ENCODE assay signal across 20 cellular contexts in genomic region chr13:20148501-20149183, GRCh38. TPM values are rescaled to one million over a fixed set of nuclear protein-coding genes. Genes with fewer than 3 reads are reported as not detected.
A peak's percentile ranks its signal among the peaks of the same experiment; 100 is the strongest.
DNase-seq lines count a peak whose midpoint lies in the region; ATAC-seq and TF ChIP-seq lines count a peak whose summit lies in the region.
"Had no signal": no experiment of that assay in that cellular context is flagged by ENCODE, and none has a peak within 500 bp of the region (broad histone marks: within the 10 kb centered on the region; RNA-seq: fewer than 3 reads in every experiment).

No MANE protein-coding gene starts in this region.

- no peaks in the 10 kb centered on the region for H3K79me1 ChIP-seq in neuronal stem cell (ENCODE audit: low read depth, low read length)

- H4K20me1 ChIP-seq in OCI-LY3 (ENCODE audit: insufficient read depth, low read length), result no peaks in the 10 kb centered on the region

- no peaks in the 10 kb centered on the region for H3K4me1 Mint-ChIP-seq in natural killer cell treated with Interleukin-12 subunit alpha and Interleukin-12 subunit beta and Interleukin-15 and Interleukin-18, amount 100 ng/mL, for 72 hours (ENCODE audit: low read depth in 2 of 2)
- no peaks in the 10 kb centered on the region for H3K4me1 Mint-ChIP-seq in natural killer cell
- H3K4me1 Mint-ChIP-seq in stimulated activated naive B cell treated with anti-CD40 and anti-IgM and Interleukin-4, amounts not matched to agents 10 μg/mL and 1 μg/mL and 100 μg/mL, for 72 hours, result no peaks in the 10 kb centered on the region
- H3K4me1 Mint-ChIP-seq: CD8-positive, alpha-beta memory T cell; IgD-negative memory B cell had no signal

- H3K36me3 Mint-ChIP-seq in natural killer cell treated with Interleukin-12 subunit alpha and Interleukin-12 subunit beta and Interleukin-15 and Interleukin-18, amount 100 ng/mL, for 72 hours, result no peaks in the 10 kb centered on the region
- no peaks in the 10 kb centered on the region for H3K36me3 Mint-ChIP-seq in natural killer cell
- no peaks in the 10 kb centered on the region for H3K36me3 Mint-ChIP-seq in stimulated activated naive B cell treated with anti-CD40 and anti-IgM and Interleukin-4, amounts not matched to agents 10 μg/mL and 1 μg/mL and 100 μg/mL, for 72 hours
- H3K36me3 Mint-ChIP-seq: CD4-positive, CD25-positive, alpha-beta regulatory T cell; IgD-negative memory B cell had no signal

- H2BK12ac ChIP-seq in neuronal stem cell (ENCODE audit: low read length), result no peak overlapping the region

- H2AK5ac ChIP-seq in neuronal stem cell (ENCODE audit: low read depth, low read length), result no peak overlapping the region

- H3K4ac ChIP-seq in neuronal stem cell (ENCODE audit: low read length), result no peak overlapping the region

- intact Hi-C loops in natural killer cell (cut with micrococcal nuclease), result no loop called here

- H3K27ac Mint-ChIP-seq in natural killer cell treated with Interleukin-12 subunit alpha and Interleukin-12 subunit beta and Interleukin-15 and Interleukin-18, amount 100 ng/mL, for 72 hours, result no peak overlapping the region
- no peak overlapping the region for H3K27ac Mint-ChIP-seq in natural killer cell
- H3K27ac Mint-ChIP-seq in stimulated activated naive B cell treated with anti-CD40 and anti-IgM and Interleukin-4, amounts not matched to agents 10 μg/mL and 1 μg/mL and 100 μg/mL, for 72 hours, result no peak overlapping the region
- H3K27ac Mint-ChIP-seq: CD8-positive, alpha-beta memory T cell; HFFc6 had no signal

- no peak overlapping the region for H2BK15ac ChIP-seq in neuronal stem cell (ENCODE audit: low read length)

- H3K27ac ChIP-seq in OCI-LY3 (ENCODE audit: low read length) (no peak overlapping the region), neuronal stem cell (replicated peaks; ENCODE audit: low read length) (no peak overlapping the region)
- H3K27ac ChIP-seq: GM23248 had no signal

- H2AFZ ChIP-seq in OCI-LY3 (ENCODE audit: low read depth, low read length) (no peak overlapping the region), neuronal stem cell (ENCODE audit: low read length) (no peak overlapping the region)
- H2AFZ ChIP-seq: GM23248 had no signal

- WGBS in neuronal stem cell (ENCODE audit: extremely low coverage in 2 of 2, insufficient read length in 2 of 2, insufficient replicate concordance in 1 of 2), 2 donors, result no CpG with 5 or more reads among the region's 16 CpGs

- no peak overlapping the region for H4K8ac ChIP-seq in neuronal stem cell (ENCODE audit: low read depth, low read length)

- no peak overlapping the region for H3K4me3 Mint-ChIP-seq in natural killer cell treated with Interleukin-12 subunit alpha and Interleukin-12 subunit beta and Interleukin-15 and Interleukin-18, amount 100 ng/mL, for 72 hours
- H3K4me3 Mint-ChIP-seq in natural killer cell, result no peak overlapping the region
- no peak overlapping the region for H3K4me3 Mint-ChIP-seq in stimulated activated naive B cell treated with anti-CD40 and anti-IgM and Interleukin-4, amounts not matched to agents 10 μg/mL and 1 μg/mL and 100 μg/mL, for 72 hours
- H3K4me3 Mint-ChIP-seq: CD4-positive, CD25-positive, alpha-beta regulatory T cell; CD8-positive, alpha-beta memory T cell; HFFc6; IgD-negative memory B cell had no signal

- DNase-seq in natural killer cell treated with Interleukin-12 subunit alpha and Interleukin-12 subunit beta and Interleukin-15 and Interleukin-18, amount 100 ng/mL, for 72 hours (ENCODE audit: low spot score), result peak; percentile 40
- DNase-seq in natural killer cell (no peak), neuronal stem cell (ENCODE audit: low spot score) (no peak), DMS153 (lab: John Stamatoyannopoulos, UW) (no peak), NCI-H187 treated with DMSO at 0.1 percent for 48 hours (lab: John Stamatoyannopoulos, UW) (no peak)
- no peak for DNase-seq in stimulated activated naive B cell treated with anti-CD40 and anti-IgM and Interleukin-4, amounts not matched to agents 10 μg/mL and 1 μg/mL and 100 μg/mL, for 72 hours
- DNase-seq: ACHN; BE2C; C1 segment of cervical spinal cord; CD4-positive, CD25-positive, alpha-beta regulatory T cell; CD8-positive, alpha-beta memory T cell; COR-L47; DMS 273 treated with DMSO at 0.1 percent for 48 hours; GM23248; HCEC 1CT; HFFc6; KBM-7 had no signal

- H3K18ac ChIP-seq in neuronal stem cell (ENCODE audit: low read length), result no peak overlapping the region

- TF ChIP-seq CTCF in natural killer cell (IDR thresholded peaks at IDR 0.05), result no peak
- no peak for TF ChIP-seq CTCF in OCI-LY3 (IDR thresholded peaks at IDR 0.05; ENCODE audit: low read depth, low read length)

- H3K9me3 ChIP-seq in OCI-LY3 (ENCODE audit: insufficient read depth, low read length), result no peaks in the 10 kb centered on the region
- H3K9me3 ChIP-seq in neuronal stem cell (replicated peaks in 1 of 2; ENCODE audit: control insufficient read depth in 2 of 2, insufficient read depth in 1 of 2, low read depth in 1 of 2, low read length in 2 of 2), result no peaks in the 10 kb centered on the region
- H3K9me3 ChIP-seq: BE2C had no signal

- H3K79me2 ChIP-seq in OCI-LY3 (ENCODE audit: low read length), result no peaks in the 10 kb centered on the region

- H3K27me3 Mint-ChIP-seq in natural killer cell treated with Interleukin-12 subunit alpha and Interleukin-12 subunit beta and Interleukin-15 and Interleukin-18, amount 100 ng/mL, for 72 hours, result peaks cover 30 to 37% of the 10 kb centered on the region in 2 donors
- peaks cover 21 to 40% of the 10 kb centered on the region in 2 donors for H3K27me3 Mint-ChIP-seq in natural killer cell (ENCODE audit: low read depth in 2 of 2)
- peaks cover 49 to 70% of the 10 kb centered on the region in 2 donors for H3K27me3 Mint-ChIP-seq in stimulated activated naive B cell treated with anti-CD40 and anti-IgM and Interleukin-4, amounts not matched to agents 10 μg/mL and 1 μg/mL and 100 μg/mL, for 72 hours

- no peak overlapping the region for H3K23ac ChIP-seq in neuronal stem cell (ENCODE audit: low read depth, low read length, poor library complexity)

- ATAC-seq in natural killer cell treated with Interleukin-12 subunit alpha and Interleukin-12 subunit beta and Interleukin-15 and Interleukin-18, amount 100 ng/mL, for 72 hours, result no peak
- no peak for ATAC-seq in natural killer cell
- peak; percentile 47 to 57 for ATAC-seq in stimulated activated naive B cell treated with anti-CD40 and anti-IgM and Interleukin-4, amounts not matched to agents 10 μg/mL and 1 μg/mL and 100 μg/mL, for 72 hours (replicated peaks)
- no peak for ATAC-seq in HG02852 (IDR thresholded peaks at IDR 0.05; ENCODE audit: unreplicated experiment)

- H3K27me3 ChIP-seq in OCI-LY3 (ENCODE audit: low read depth, low read length), result peaks cover 36% of the 10 kb centered on the region
- peaks cover 0 to 49% (median 0%) of the 10 kb centered on the region in 3 experiments for H3K27me3 ChIP-seq in neuronal stem cell (ENCODE audit: control insufficient read depth in 3 of 3, insufficient read depth in 3 of 3, low read depth in 1 of 3, low read length in 3 of 3)

- no peaks in the 10 kb centered on the region for H3K9me3 Mint-ChIP-seq in natural killer cell treated with Interleukin-12 subunit alpha and Interleukin-12 subunit beta and Interleukin-15 and Interleukin-18, amount 100 ng/mL, for 72 hours
- H3K9me3 Mint-ChIP-seq in natural killer cell, result no peaks in the 10 kb centered on the region
- H3K9me3 Mint-ChIP-seq in stimulated activated naive B cell treated with anti-CD40 and anti-IgM and Interleukin-4, amounts not matched to agents 10 μg/mL and 1 μg/mL and 100 μg/mL, for 72 hours, result no peaks in the 10 kb centered on the region
- H3K9me3 Mint-ChIP-seq: CD8-positive, alpha-beta memory T cell; HFFc6 had no signal

- H3K4me1 ChIP-seq in OCI-LY3 (ENCODE audit: low read length), result peaks cover 13% of the 10 kb centered on the region
- peaks cover 0 to 13% of the 10 kb centered on the region in 2 donors for H3K4me1 ChIP-seq in neuronal stem cell (ENCODE audit: control insufficient read depth in 2 of 2, insufficient read depth in 1 of 2, low read depth in 1 of 2, low read length in 2 of 2)
- H3K4me1 ChIP-seq: BE2C had no signal

- H4K91ac ChIP-seq in neuronal stem cell (ENCODE audit: low read depth, low read length, poor library complexity), result peak overlapping the region; percentile 42

- H3K36me3 ChIP-seq in OCI-LY3 (replicated peaks; ENCODE audit: low read depth, low read length) (no peaks in the 10 kb centered on the region), neuronal stem cell (replicated peaks in 1 of 2; ENCODE audit: control insufficient read depth in 2 of 2, insufficient read depth in 2 of 2, low read length in 2 of 2) (no peaks in the 10 kb centered on the region)
- H3K36me3 ChIP-seq: BE2C had no signal

- H3K4me3 ChIP-seq in OCI-LY3 (ENCODE audit: low read length) (0 out of 2 replicates have a peak overlapping the region, but pooled peaks have one; percentile 13), neuronal stem cell (ENCODE audit: low read length in 2 of 2) (no peak overlapping the region)
- H3K4me3 ChIP-seq: GM23248 had no signal

- H2BK5ac ChIP-seq in neuronal stem cell (ENCODE audit: low read length), result no peak overlapping the region

- H2BK120ac ChIP-seq in neuronal stem cell (ENCODE audit: low read depth, low read length), result no peak overlapping the region

- H3K4me2 ChIP-seq in OCI-LY3 (ENCODE audit: low read length) (peak overlapping the region; percentile 49), neuronal stem cell (ENCODE audit: insufficient read depth, low read length, poor library complexity, severe bottlenecking) (no peak overlapping the region)

- H3K14ac ChIP-seq in neuronal stem cell (ENCODE audit: low read length), result no peak overlapping the region

- H3K9ac ChIP-seq in OCI-LY3 (ENCODE audit: low read length), result no peak overlapping the region
- H3K9ac ChIP-seq in neuronal stem cell (ENCODE audit: low read depth, low read length, poor library complexity), result no peak overlapping the region
- H3K9ac ChIP-seq: GM23248 had no signal

RNA-seq across cellular contexts. Expression of gene GJA3, which starts 12.2 kb away (rescaled TPM):
- total RNA-seq in natural killer cell treated with Interleukin-12 subunit alpha and Interleukin-12 subunit beta and Interleukin-15 and Interleukin-18, amount 100 ng/mL, for 72 hours, result under 1 TPM; 0.05 to 0.33 TPM
- under 1 TPM in 1 of 3 donors, not detected in 2; 0.18 TPM for total RNA-seq in natural killer cell
- polyA plus RNA-seq in neuronal stem cell (2013, experiment 1 of 2), result 0.21 TPM
- polyA plus RNA-seq in neuronal stem cell (2013, experiment 2 of 2), result 0.28 TPM
- total RNA-seq: CD4-positive, CD25-positive, alpha-beta regulatory T cell had no signal

RNA-seq across cellular contexts. Expression of gene GJB2, which starts 44.1 kb away (rescaled TPM):
- 1 to 10 TPM in 1 of 2 donors, under 1 TPM in 1; 0.17 to 6.0 TPM for total RNA-seq in natural killer cell treated with Interleukin-12 subunit alpha and Interleukin-12 subunit beta and Interleukin-15 and Interleukin-18, amount 100 ng/mL, for 72 hours
- total RNA-seq in natural killer cell, result under 1 TPM in 1 of 3 donors, not detected in 2; 0.40 TPM
- polyA plus RNA-seq in neuronal stem cell (2013, experiment 1 of 2), result 0.08 TPM
- polyA plus RNA-seq in neuronal stem cell (2013, experiment 2 of 2), result 0.03 TPM
- total RNA-seq: CD4-positive, CD25-positive, alpha-beta regulatory T cell; HFFc6 had no signal
- polyA plus RNA-seq: CD4-positive, CD25-positive, alpha-beta regulatory T cell; CD8-positive, alpha-beta memory T cell; IgD-negative memory B cell had no signal

Comparison
In these comparisons a context has a peak if more than half of its experiments do, and no peak if none do; other contexts are left out.
1. ATAC-seq: peak in stimulated activated naive B cell treated with anti-CD40 and anti-IgM and Interleukin-4, amounts not matched to agents 10 μg/mL and 1 μg/mL and 100 μg/mL, for 72 hours (2 of 2); none in natural killer cell treated with Interleukin-12 subunit alpha and Interleukin-12 subunit beta and Interleukin-15 and Interleukin-18, amount 100 ng/mL, for 72 hours (0 of 2), natural killer cell (0 of 3) and HG02852 (single experiment).